ENCODE assay signal across 17 cellular contexts in genomic region chr5:150034677-150035076, GRCh38. TPM values are rescaled to one million over a fixed set of nuclear protein-coding genes. Genes with fewer than 3 reads are reported as not detected.
A peak's percentile ranks its signal among the peaks of the same experiment; 100 is the strongest.
DNase-seq lines count a peak whose midpoint lies in the region; ATAC-seq and TF ChIP-seq lines count a peak whose summit lies in the region.
"Had no signal": no experiment of that assay in that cellular context is flagged by ENCODE, and none has a peak within 500 bp of the region (broad histone marks: within the 10 kb centered on the region; RNA-seq: fewer than 3 reads in every experiment).

No MANE protein-coding gene starts in this region.

- no peak overlapping the region for H3K27ac Mint-ChIP-seq in activated CD4-positive, alpha-beta memory T cell treated with anti-CD3 and anti-CD28 coated beads, Interleukin-2, amount 10 ng/mL, durations not matched to agents 7 days and 5 days
- no peak overlapping the region for H3K27ac Mint-ChIP-seq in WTC11
- H3K27ac Mint-ChIP-seq: activated CD8-positive, alpha-beta T cell treated with anti-CD3 and anti-CD28 coated beads for 36 hours had no signal

- no peaks in the 10 kb centered on the region for H3K27me3 ChIP-seq in lower lobe of right lung (ENCODE audit: low read depth)
- H3K27me3 ChIP-seq: esophagus squamous epithelium, stomach had no signal

- H3K27me3 Mint-ChIP-seq in activated CD4-positive, alpha-beta memory T cell treated with anti-CD3 and anti-CD28 coated beads, Interleukin-2, amount 10 ng/mL, durations not matched to agents 7 days and 5 days, result no peaks in the 10 kb centered on the region
- no peaks in the 10 kb centered on the region for H3K27me3 Mint-ChIP-seq in WTC11 (ENCODE audit: low read depth)
- H3K27me3 Mint-ChIP-seq: activated CD8-positive, alpha-beta T cell treated with anti-CD3 and anti-CD28 coated beads for 36 hours; naive B cell had no signal

- H3K9me3 ChIP-seq in lower lobe of right lung, result no peaks in the 10 kb centered on the region
- H3K9me3 ChIP-seq: esophagus squamous epithelium, stomach had no signal

- intact Hi-C loops in lower lobe of right lung (cut with DNase I), result no loop called here

- H3K27ac ChIP-seq in lower lobe of right lung, result no peak overlapping the region
- H3K27ac ChIP-seq: esophagus squamous epithelium, RWPE1, stomach had no signal

- no peaks in the 10 kb centered on the region for H3K4me1 ChIP-seq in lower lobe of right lung
- H3K4me1 ChIP-seq: esophagus squamous epithelium had no signal

- peak; percentile 7 for ATAC-seq in HG03520 (IDR thresholded peaks at IDR 0.05; ENCODE audit: unreplicated experiment)
- ATAC-seq in lower lobe of right lung, result no peak
- ATAC-seq in WTC11, result no peak
- ATAC-seq: activated CD8-positive, alpha-beta T cell treated with anti-CD3 and anti-CD28 coated beads for 36 hours had no signal

- peaks cover 81% of the 10 kb centered on the region for H3K36me3 Mint-ChIP-seq in activated CD4-positive, alpha-beta memory T cell treated with anti-CD3 and anti-CD28 coated beads, Interleukin-2, amount 10 ng/mL, durations not matched to agents 7 days and 5 days (ENCODE audit: low read depth)
- H3K36me3 Mint-ChIP-seq in WTC11, result peaks cover 72% of the 10 kb centered on the region

- H3K9me3 Mint-ChIP-seq in activated CD4-positive, alpha-beta memory T cell treated with anti-CD3 and anti-CD28 coated beads, Interleukin-2, amount 10 ng/mL, durations not matched to agents 7 days and 5 days, result no peaks in the 10 kb centered on the region
- no peaks in the 10 kb centered on the region for H3K9me3 Mint-ChIP-seq in WTC11
- H3K9me3 Mint-ChIP-seq: activated CD8-positive, alpha-beta T cell treated with anti-CD3 and anti-CD28 coated beads for 36 hours; naive B cell had no signal

- peak; percentile 77 for DNase-seq in Daoy (ENCODE audit: low read depth)
- peak; percentile 77 for DNase-seq in choroid plexus epithelial cell (ENCODE audit: low read depth)
- peak; percentile 64 for DNase-seq in renal cortical epithelial cell (ENCODE audit: low read depth)
- no peak for DNase-seq in lower lobe of right lung
- DNase-seq in activated CD4-positive, alpha-beta memory T cell treated with anti-CD3 and anti-CD28 coated beads, Interleukin-2, amount 10 ng/mL, durations not matched to agents 7 days and 5 days, result no peak
- DNase-seq in WTC11 (ENCODE audit: low spot score), result no peak
- DNase-seq: activated CD8-positive, alpha-beta T cell treated with anti-CD3 and anti-CD28 coated beads for 36 hours; activated gamma-delta T cell; COR-L47; esophagus squamous epithelium; NCI-H1092; retina; stomach; T-helper 9 cell had no signal

- peaks cover 98% of the 10 kb centered on the region for H3K36me3 ChIP-seq in lower lobe of right lung

- no peak overlapping the region for H3K4me3 Mint-ChIP-seq in activated CD4-positive, alpha-beta memory T cell treated with anti-CD3 and anti-CD28 coated beads, Interleukin-2, amount 10 ng/mL, durations not matched to agents 7 days and 5 days
- no peak overlapping the region for H3K4me3 Mint-ChIP-seq in WTC11
- H3K4me3 Mint-ChIP-seq: activated CD8-positive, alpha-beta T cell treated with anti-CD3 and anti-CD28 coated beads for 36 hours; naive B cell had no signal

- CTCF ChIA-PET in activated CD4-positive, alpha-beta memory T cell treated with anti-CD3 and anti-CD28 coated beads, Interleukin-2, amount 10 ng/mL, durations not matched to agents 7 days and 5 days (lab: Charles Lee), result interaction anchor here (0.9 to 1.6 kb wide), 3 partner anchors 11 to 38 kb away, joined by 3 to 4 read pairs (median 3); no protein-coding TSS in a partner anchor
- CTCF ChIA-PET in WTC11 (lab: Charles Lee), result interaction anchor here (1.0 kb wide), 1 partner anchor 11 kb away, joined by 4 read pairs; no protein-coding TSS in a partner anchor

- TF ChIP-seq CTCF in choroid plexus epithelial cell (conservative IDR thresholded peaks at IDR 0.05; ENCODE audit: low read depth, low read length) (no peak), lower lobe of right lung (IDR thresholded peaks at IDR 0.05) (no peak), WTC11 (IDR thresholded peaks at IDR 0.05) (no peak)

- POLR2A ChIA-PET in activated CD4-positive, alpha-beta memory T cell treated with anti-CD3 and anti-CD28 coated beads, Interleukin-2, amount 10 ng/mL, durations not matched to agents 7 days and 5 days (lab: Charles Lee), result no interaction called here
- POLR2A ChIA-PET in WTC11 (lab: Charles Lee), result no interaction called here

- H3K4me3 ChIP-seq in choroid plexus epithelial cell (ENCODE audit: low read depth, low read length), result no peak overlapping the region
- no peak overlapping the region for H3K4me3 ChIP-seq in lower lobe of right lung
- H3K4me3 ChIP-seq: esophagus squamous epithelium, stomach had no signal

- H3K4me1 Mint-ChIP-seq in activated CD4-positive, alpha-beta memory T cell treated with anti-CD3 and anti-CD28 coated beads, Interleukin-2, amount 10 ng/mL, durations not matched to agents 7 days and 5 days, result no peaks in the 10 kb centered on the region
- H3K4me1 Mint-ChIP-seq in WTC11, result no peaks in the 10 kb centered on the region

TF ChIP-seq in WTC11, 78 proteins besides CTCF, POLR2A, EP300 and RAD21 (continues in another document):
- TF ChIP-seq IRF2 (CRISPR knock-in tag; IDR thresholded peaks at IDR 0.05; ENCODE audit: borderline replicate concordance, low read depth) (no peak), SP1 (CRISPR knock-in tag; conservative IDR thresholded peaks at IDR 0.05) (no peak), JUN (CRISPR knock-in tag; IDR thresholded peaks at IDR 0.05) (no peak), ZNF416 (CRISPR knock-in tag; IDR thresholded peaks at IDR 0.05) (no peak), PRRX2 (CRISPR knock-in tag; IDR thresholded peaks at IDR 0.05) (no peak), SMAD4 (CRISPR knock-in tag; IDR thresholded peaks at IDR 0.05) (no peak), CBFB (CRISPR knock-in tag; IDR thresholded peaks at IDR 0.05; ENCODE audit: low read depth) (no peak), ZNF121 (CRISPR knock-in tag; IDR thresholded peaks at IDR 0.05) (no peak), FOXP1 (CRISPR knock-in tag; IDR thresholded peaks at IDR 0.05; ENCODE audit: borderline replicate concordance) (no peak)
- TF ChIP-seq, protein P1, sequence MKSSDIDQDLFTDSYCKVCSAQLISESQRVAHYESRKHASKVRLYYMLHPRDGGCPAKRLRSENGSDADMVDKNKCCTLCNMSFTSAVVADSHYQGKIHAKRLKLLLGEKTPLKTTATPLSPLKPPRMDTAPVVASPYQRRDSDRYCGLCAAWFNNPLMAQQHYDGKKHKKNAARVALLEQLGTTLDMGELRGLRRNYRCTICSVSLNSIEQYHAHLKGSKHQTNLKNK (CRISPR knock-in tag; IDR thresholded peaks at IDR 0.05), result no peak
- TF ChIP-seq, protein P2, sequence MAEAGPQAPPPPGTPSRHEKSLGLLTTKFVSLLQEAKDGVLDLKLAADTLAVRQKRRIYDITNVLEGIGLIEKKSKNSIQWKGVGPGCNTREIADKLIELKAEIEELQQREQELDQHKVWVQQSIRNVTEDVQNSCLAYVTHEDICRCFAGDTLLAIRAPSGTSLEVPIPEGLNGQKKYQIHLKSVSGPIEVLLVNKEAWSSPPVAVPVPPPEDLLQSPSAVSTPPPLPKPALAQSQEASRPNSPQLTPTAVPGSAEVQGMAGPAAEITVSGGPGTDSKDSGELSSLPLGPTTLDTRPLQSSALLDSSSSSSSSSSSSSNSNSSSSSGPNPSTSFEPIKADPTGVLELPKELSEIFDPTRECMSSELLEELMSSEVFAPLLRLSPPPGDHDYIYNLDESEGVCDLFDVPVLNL (CRISPR knock-in tag; IDR thresholded peaks at IDR 0.05; ENCODE audit: borderline replicate concordance, low read depth), result no peak

RNA-seq across cellular contexts. Expression of gene HMGXB3, which starts 34.1 kb away (rescaled TPM):
- 33.2 and 35.6 TPM in 2 replicates for total RNA-seq in Daoy (2014; rRNA removed; shearing (Covaris generic))
- total RNA-seq in renal cortical epithelial cell, result 29.3 and 50.4 TPM in 2 replicates
- total RNA-seq in lower lobe of right lung, result 28.3 TPM
- 10 to 100 TPM; 41.6 to 44.1 TPM for total RNA-seq in activated CD4-positive, alpha-beta memory T cell treated with anti-CD3 and anti-CD28 coated beads, Interleukin-2, amount 10 ng/mL, durations not matched to agents 7 days and 5 days
- 27.8 to 31.6 TPM (median 31.4 TPM) in 3 replicates for total RNA-seq in WTC11 (2021)

RNA-seq across cellular contexts. Expression of gene TIGD6, which starts 34.2 kb away (rescaled TPM):
- 1.7 and 4.3 TPM in 2 replicates for total RNA-seq in Daoy (2014; rRNA removed; shearing (Covaris generic))
- 3.0 and 7.7 TPM in 2 replicates for total RNA-seq in renal cortical epithelial cell
- 4.8 TPM for total RNA-seq in lower lobe of right lung
- total RNA-seq in activated CD4-positive, alpha-beta memory T cell treated with anti-CD3 and anti-CD28 coated beads, Interleukin-2, amount 10 ng/mL, durations not matched to agents 7 days and 5 days, result 1 to 10 TPM; 2.0 to 2.3 TPM
- 2.1 to 3.2 TPM (median 2.8 TPM) in 3 replicates for total RNA-seq in WTC11 (2021)

RNA-seq across cellular contexts. Expression of gene CSF1R, which starts 51.7 kb away (rescaled TPM):
- 0.11 TPM in 1 of 2 replicates, not detected in the other for total RNA-seq in Daoy (2014; rRNA removed; shearing (Covaris generic))
- total RNA-seq in renal cortical epithelial cell (not detected in 2 replicates), lower lobe of right lung (78.2 TPM), WTC11 (2021) (0.07 to 0.20 TPM (median 0.14 TPM) in 3 replicates)
- total RNA-seq in activated CD4-positive, alpha-beta memory T cell treated with anti-CD3 and anti-CD28 coated beads, Interleukin-2, amount 10 ng/mL, durations not matched to agents 7 days and 5 days, result under 1 TPM in 1 of 2 experiments, not detected in 1; 0.25 TPM
- total RNA-seq: activated CD8-positive, alpha-beta T cell treated with anti-CD3 and anti-CD28 coated beads for 36 hours had no signal

Comparison
In these comparisons a context has a peak if more than half of its experiments do, and no peak if none do; other contexts are left out.
1. DNase-seq: peak in Daoy (single experiment), choroid plexus epithelial cell (single experiment) and renal cortical epithelial cell (single experiment); none in lower lobe of right lung (single experiment), activated CD4-positive, alpha-beta memory T cell treated with anti-CD3 and anti-CD28 coated beads, Interleukin-2, amount 10 ng/mL, durations not matched to agents 7 days and 5 days (single experiment) and WTC11 (single experiment).
2. RNA of gene CSF1R, which starts 51.7 kb away (total RNA-seq): 78.2 TPM in lower lobe of right lung (single experiment); 0.25 TPM in activated CD4-positive, alpha-beta memory T cell treated with anti-CD3 and anti-CD28 coated beads, Interleukin-2, amount 10 ng/mL, durations not matched to agents 7 days and 5 days, 0.07 to 0.20 TPM in WTC11, 0.11 TPM in Daoy and not detected in renal cortical epithelial cell; every median in the first group is over 10 times any median in the second.